Comparison of ENCODE assay signal across 10 cellular contexts in genomic region chr18:12308386-12309100, GRCh38. TPM values are rescaled to one million over a fixed set of nuclear protein-coding genes. Genes with fewer than 3 reads are reported as not detected.
DNase-seq lines count a peak whose midpoint lies in the region; FAIRE-seq and TF ChIP-seq lines count a peak whose summit lies in the region.
"Had no signal": no experiment of that assay in that cellular context is flagged by ENCODE, and none has a peak within 500 bp of the region (broad histone marks: within the 10 kb centered on the region; RNA-seq: fewer than 3 reads in every experiment).

No MANE protein-coding gene starts in this region.

- TF ChIP-seq CTCF in fibroblast of villous mesenchyme (IDR thresholded peaks at IDR 0.05; ENCODE audit: insufficient read depth, low read depth, low read length) (no peak), neural cell (IDR thresholded peaks at IDR 0.05; ENCODE audit: poor library complexity, severe bottlenecking) (no peak)

- H3K79me2 ChIP-seq in neural cell (replicated peaks; ENCODE audit: insufficient read depth, low read length), result no peaks in the 10 kb centered on the region

- H3K9ac ChIP-seq in neural cell (ENCODE audit: low read length), result no peak overlapping the region

- no peak overlapping the region for H3K4me2 ChIP-seq in neural cell (ENCODE audit: low read length)

- DNase-seq in NCI-H82 (lab: John Stamatoyannopoulos, UW) (peak; percentile 78), NCI-H82 treated with DMSO at 0.1 percent for 48 hours (lab: John Stamatoyannopoulos, UW; ENCODE audit: unreplicated experiment) (no peak), H54 (ENCODE audit: insufficient read length, low spot score) (peak; percentile 74), LHCN-M2 (ENCODE audit: low read depth) (peak; percentile 86), fibroblast of villous mesenchyme (ENCODE audit: low read depth) (peak; percentile 93), medulla oblongata (ENCODE audit: extremely low spot score) (no peak)
- DNase-seq in activated CD4-positive, alpha-beta T cell treated with anti-CD3 and anti-CD28 coated beads, Interleukin-2, amount 50 U/mL, for 48 hours, result peak; percentile 39 to 52
- DNase-seq: DND-41 had no signal

- TF ChIP-seq EP300 in neural cell (conservative IDR thresholded peaks at IDR 0.05; ENCODE audit: poor library complexity, severe bottlenecking), result no peak

- no peak overlapping the region for H3K27ac ChIP-seq in neural cell (ENCODE audit: low read length)

- H3K9me3 ChIP-seq in neural cell (ENCODE audit: low read length), result no peaks in the 10 kb centered on the region

- H3F3A ChIP-seq in neural cell (ENCODE audit: insufficient read depth, low read length, poor library complexity, severe bottlenecking), result no peaks in the 10 kb centered on the region

- H3K9me2 ChIP-seq in neural cell (ENCODE audit: insufficient read depth, low read length), result no peaks in the 10 kb centered on the region

- H2AFZ ChIP-seq in neural cell (ENCODE audit: low read depth, low read length), result no peak overlapping the region

- peak; percentile 53 for FAIRE-seq in H54 (lab: Jason Lieb, UNC)
- FAIRE-seq: islet of Langerhans had no signal

- no peaks in the 10 kb centered on the region for H3K36me3 ChIP-seq in neural cell (ENCODE audit: insufficient read depth, low read length)

- H3K27me3 ChIP-seq in neural cell (ENCODE audit: insufficient read depth, low read depth, low read length), result peaks cover 49% of the 10 kb centered on the region

- TF ChIP-seq POLR2A in H54 (IDR thresholded peaks at IDR 0.05; ENCODE audit: low read depth, low read length), result peak; percentile 77

- H4K20me1 ChIP-seq in neural cell (ENCODE audit: insufficient read depth), result no peaks in the 10 kb centered on the region

- peak overlapping the region; percentile 82 for H3K4me3 ChIP-seq in fibroblast of villous mesenchyme (ENCODE audit: low read depth, low read length)
- peak overlapping the region; percentile 66 for H3K4me3 ChIP-seq in neural cell (ENCODE audit: low read length)

- no peak for TF ChIP-seq RAD21 in neural cell (conservative IDR thresholded peaks at IDR 0.05)

TF ChIP-seq in neural cell, 6 proteins besides CTCF, POLR2A, EP300 and RAD21:
- peak; percentile 52 for TF ChIP-seq EZH2 (IDR thresholded peaks at IDR 0.05; ENCODE audit: borderline replicate concordance, insufficient read depth, low read length, poor library complexity, severe bottlenecking)
- no peak for TF ChIP-seq REST (IDR thresholded peaks at IDR 0.05; ENCODE audit: borderline replicate concordance)

RNA-seq across cellular contexts. Expression of gene TUBB6, which starts 0.5 kb away (rescaled TPM):
- total RNA-seq in LHCN-M2 (2014; rRNA removed) (726 and 794 TPM in 2 replicates), fibroblast of villous mesenchyme (821 and 1,150 TPM in 2 replicates)
- 1,348 TPM for polyA plus RNA-seq in LHCN-M2 (2012)
- polyA plus RNA-seq in neural cell, result 3.8 and 6.7 TPM in 2 replicates
- 3.2 and 3.9 TPM in 2 replicates for polyA minus RNA-seq in neural cell

RNA-seq across cellular contexts. Expression of gene CIDEA, which starts 54.4 kb away (rescaled TPM):
- total RNA-seq in LHCN-M2 (2014; rRNA removed) (not detected in 2 replicates), fibroblast of villous mesenchyme (not detected in 2 replicates)
- not detected for polyA plus RNA-seq in LHCN-M2 (2012)
- polyA plus RNA-seq in neural cell, result not detected in 2 replicates
- not detected in 2 replicates for polyA minus RNA-seq in neural cell

Comparison
In these comparisons a context has a peak if more than half of its experiments do, and no peak if none do; other contexts are left out.
1. DNase-seq: peak in NCI-H82 (single experiment), H54 (single experiment), LHCN-M2 (single experiment), activated CD4-positive, alpha-beta T cell treated with anti-CD3 and anti-CD28 coated beads, Interleukin-2, amount 50 U/mL, for 48 hours (2 of 2) and fibroblast of villous mesenchyme (single experiment); none in NCI-H82 treated with DMSO at 0.1 percent for 48 hours (single experiment) and medulla oblongata (single experiment).